In the genomic region with DNA sequence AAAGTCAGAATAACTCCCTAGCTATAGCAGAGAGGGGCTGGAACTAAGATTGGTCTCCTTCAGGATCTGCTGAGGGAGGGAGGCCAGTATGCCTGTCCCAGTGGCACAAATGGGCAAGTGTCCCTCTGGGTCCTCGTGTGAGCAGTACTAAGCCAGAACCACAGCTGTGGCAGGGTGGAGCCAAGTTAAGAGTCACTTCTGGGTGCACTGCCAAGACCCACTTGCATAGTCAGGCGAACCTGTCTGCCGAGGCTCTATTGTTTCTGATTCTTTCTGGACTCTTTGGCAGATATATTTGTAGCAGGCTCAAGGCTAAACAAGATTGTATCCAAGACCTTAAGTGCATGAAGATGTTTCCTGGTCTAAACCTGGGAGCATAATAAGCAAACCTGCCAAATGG, we compare ENCODE assay signal across 18 cellular contexts.
DNase-seq lines count a peak whose midpoint lies in the region; ATAC-seq and TF ChIP-seq lines count a peak whose summit lies in the region.
"Had no signal": no experiment of that assay in that cellular context is flagged by ENCODE, and none has a peak within 500 bp of the region (broad histone marks: within the 10 kb centered on the region; RNA-seq: fewer than 3 reads in every experiment).

No MANE protein-coding gene starts in this region.

- no peaks in the 10 kb centered on the region for H3K36me3 ChIP-seq in left lung
- H3K36me3 ChIP-seq in upper lobe of right lung = no peaks in the 10 kb centered on the region
- H3K36me3 ChIP-seq in hepatocyte (replicated peaks; ENCODE audit: insufficient read depth, low read depth) = no peaks in the 10 kb centered on the region
- H3K36me3 ChIP-seq: BLaER1, HAP-1 had no signal

- H3K4me1 ChIP-seq in left lung (no peaks in the 10 kb centered on the region), upper lobe of right lung (no peaks in the 10 kb centered on the region), hepatocyte (ENCODE audit: insufficient read depth) (no peaks in the 10 kb centered on the region)
- H3K4me1 ChIP-seq: BLaER1, HAP-1 had no signal

- H3K9me2 ChIP-seq in hepatocyte (replicated peaks; ENCODE audit: insufficient read depth) = no peaks in the 10 kb centered on the region

- H3K27me3 ChIP-seq in left lung = no peaks in the 10 kb centered on the region
- no peaks in the 10 kb centered on the region for H3K27me3 ChIP-seq in upper lobe of right lung
- H3K27me3 ChIP-seq in hepatocyte = no peaks in the 10 kb centered on the region

- no peak for TF ChIP-seq CTCF in C4-2B (conservative IDR thresholded peaks at IDR 0.05)
- no peak for TF ChIP-seq CTCF in LNCaP clone FGC (IDR thresholded peaks at IDR 0.05; ENCODE audit: control insufficient read depth, extremely low read depth, insufficient read depth)
- no peak for TF ChIP-seq CTCF in left lung (IDR thresholded peaks at IDR 0.05)
- no peak for TF ChIP-seq CTCF in upper lobe of right lung (IDR thresholded peaks at IDR 0.05)
- TF ChIP-seq CTCF in hepatocyte (IDR thresholded peaks at IDR 0.05; ENCODE audit: poor library complexity) = no peak

- H3K9me3 ChIP-seq in left lung = no peaks in the 10 kb centered on the region
- H3K9me3 ChIP-seq in upper lobe of right lung = no peaks in the 10 kb centered on the region
- H3K9me3 ChIP-seq in hepatocyte (ENCODE audit: low read depth) = no peaks in the 10 kb centered on the region
- H3K9me3 ChIP-seq: BLaER1, HAP-1 had no signal

- peak overlapping the region; percentile 66 for H3K27ac ChIP-seq in C4-2B
- no peak overlapping the region for H3K27ac ChIP-seq in left lung
- no peak overlapping the region for H3K27ac ChIP-seq in upper lobe of right lung
- no peak overlapping the region for H3K27ac ChIP-seq in hepatocyte
- H3K27ac ChIP-seq: BLaER1, GM23248 had no signal

- intact Hi-C loops in left lung (cut with DNase I) = no loop called here
- intact Hi-C loops in upper lobe of right lung (cut with DNase I) = no loop called here

- H3K4me3 ChIP-seq in LNCaP clone FGC (ENCODE audit: low read depth, low read length) = no peak overlapping the region
- H3K4me3 ChIP-seq in left lung = no peak overlapping the region
- H3K4me3 ChIP-seq in upper lobe of right lung = no peak overlapping the region
- H3K4me3 ChIP-seq in hepatocyte = no peak overlapping the region
- H3K4me3 ChIP-seq: BLaER1, GM12878, GM23248, HAP-1 had no signal

- H3K4me2 ChIP-seq in hepatocyte = no peak overlapping the region
- H3K4me2 ChIP-seq: BLaER1 had no signal

- H4K20me1 ChIP-seq in hepatocyte (ENCODE audit: insufficient read depth, poor library complexity, severe bottlenecking) = no peaks in the 10 kb centered on the region
- H4K20me1 ChIP-seq: BLaER1 had no signal

- ATAC-seq in left lung = peak; percentile 50
- peak; percentile 32 for ATAC-seq in upper lobe of right lung
- ATAC-seq: CD8-positive, alpha-beta T cell; GM12878 had no signal

- H2AFZ ChIP-seq in hepatocyte = no peak overlapping the region
- H2AFZ ChIP-seq: GM23248 had no signal

- 76% methylated on average over 3 of the region's 3 CpGs for WGBS in hepatocyte (ENCODE audit: low lambda C conversion rate, missing lambda C conversion rate)

- H3K79me2 ChIP-seq in hepatocyte = no peaks in the 10 kb centered on the region

- DNase-seq in LNCaP clone FGC (ENCODE audit: low read depth) (peak; percentile 79), left lung (no peak), upper lobe of right lung (no peak), hepatocyte (ENCODE audit: low spot score) (no peak), COLO668 (lab: John Stamatoyannopoulos, UW; ENCODE audit: unreplicated experiment) (no peak)
- DNase-seq in activated T-cell treated with anti-CD3 and anti-CD28 coated beads, Interleukin-2, amount 50 U/mL, for 1 hour = no peak
- DNase-seq: 8988T; CD8-positive, alpha-beta T cell; COR-L47; DMS 273 treated with DMSO at 0.1 percent for 48 hours; DMS53; DND-41; EL; GM23248 had no signal
